23 cellular contexts compared by ENCODE assay signal in genomic region chr16:7722761-7723160, GRCh38.
DNase-seq lines count a peak whose midpoint lies in the region; ATAC-seq, FAIRE-seq and TF ChIP-seq lines count a peak whose summit lies in the region.
"Had no signal": no experiment of that assay in that cellular context is flagged by ENCODE, and none has a peak within 500 bp of the region (broad histone marks: within the 10 kb centered on the region; RNA-seq: fewer than 3 reads in every experiment).

No MANE protein-coding gene starts in this region.

- no peaks in the 10 kb centered on the region for H3K79me2 ChIP-seq in K562 (ENCODE audit: control insufficient read depth, insufficient read depth, low read length)

- 4% methylated on average over 4 of the region's 4 CpGs for whole genome bisulfite sequencing in K562 (ENCODE audit: insufficient coverage, low coverage, missing lambda C conversion rate)

- H3K4me3 ChIP-seq in Caco-2 (ENCODE audit: low read depth, low read length) (no peak overlapping the region), K562 (no peak overlapping the region), kidney (ENCODE audit: low read length in 2 of 2) (no peak overlapping the region)
- H3K4me3 ChIP-seq: A549, HAP-1 had no signal

- no peak for TF ChIP-seq EP300 in K562 (IDR thresholded peaks at IDR 0.05; ENCODE audit: low read length)

- in situ Hi-C loops in K562 (cut with MboI): no loop called here

- no peak for TF ChIP-seq POLR2A in K562 (conservative IDR thresholded peaks at IDR 0.05)

- no peaks in the 10 kb centered on the region for H3K36me3 ChIP-seq in Caco-2 (ENCODE audit: control insufficient read depth, insufficient read depth, low read length)
- no peaks in the 10 kb centered on the region for H3K36me3 ChIP-seq in K562 (ENCODE audit: control insufficient read depth, insufficient read depth, low read length)
- H3K36me3 ChIP-seq in kidney (ENCODE audit: control insufficient read depth in 1 of 2, insufficient read depth in 2 of 2, low read length in 2 of 2): no peaks in the 10 kb centered on the region
- H3K36me3 ChIP-seq: HAP-1 had no signal

- BruUV-seq in Caco-2 (replicated peaks; lab: Mats Ljungman, UMichigan) (no TSS peak), K562 (replicated peaks; lab: Mats Ljungman, UMichigan) (no TSS peak)

- H3K27ac ChIP-seq in K562 (ENCODE audit: extremely low read depth, low read depth, low read length): no peak overlapping the region
- no peak overlapping the region for H3K27ac ChIP-seq in kidney (ENCODE audit: low read depth in 2 of 2, low read length in 2 of 2)
- H3K27ac ChIP-seq: A549 had no signal

- no peak for TF ChIP-seq RAD21 in K562 (CRISPR knock-in tag; conservative IDR thresholded peaks at IDR 0.05 in 1 of 2, IDR thresholded peaks at IDR 0.05 in 1 of 2)

- no peaks in the 10 kb centered on the region for H3K9me1 ChIP-seq in K562 (ENCODE audit: control insufficient read depth, insufficient read depth, low read length)

- H3K9me3 ChIP-seq in Caco-2 (no peaks in the 10 kb centered on the region), K562 (replicated peaks; ENCODE audit: control insufficient read depth, insufficient read depth, low read depth, low read length) (no peaks in the 10 kb centered on the region), kidney (ENCODE audit: control insufficient read depth in 1 of 2, low read length in 2 of 2) (no peaks in the 10 kb centered on the region)
- H3K9me3 ChIP-seq: A549, HAP-1 had no signal

- POLR2A ChIA-PET in Caco-2 (lab: Charles Lee): interaction anchor here (0.6 kb wide), 1 partner anchor 475 kb away, joined by 4 read pairs; no protein-coding TSS in a partner anchor
- POLR2A ChIA-PET in K562 (lab: Yijun Ruan, JAX): interaction anchor here (1.4 kb wide), 1 partner anchor 12 kb away, joined by 3 read pairs; no protein-coding TSS in a partner anchor
- POLR2A ChIA-PET in T-cell (lab: Charles Lee): no interaction called here

- peak; percentile 42 to 65 for DNase-seq in Caco-2
- DNase-seq in K562 (ENCODE audit: extremely low read depth in 1 of 4, low spot score in 3 of 4): no peak
- peak; percentile 22 for DNase-seq in iPS-NIHi7 (ENCODE audit: extremely low spot score)
- DNase-seq in mucosa of gallbladder (ENCODE audit: low spot score): peak; percentile 36
- DNase-seq in T-cell: no peak
- DNase-seq in kidney: no peak
- DNase-seq: 8988T; C1 segment of cervical spinal cord; CD4-positive, alpha-beta memory T cell; COR-L47; DMS 273 treated with DMSO at 0.1 percent for 48 hours; DMS79; GF-D8; GOT3; HFFc6 had no signal

- no peak overlapping the region for H2AFZ ChIP-seq in K562 (ENCODE audit: low read depth, low read length)

- CTCF ChIA-PET in Caco-2 (lab: Charles Lee): interaction anchor here (0.7 kb wide), 1 partner anchor 17 kb away, joined by 3 read pairs; no protein-coding TSS in a partner anchor
- CTCF ChIA-PET in K562 (lab: Yijun Ruan, JAX; ENCODE audit: low intra/inter-chr PET ratio): no interaction called here
- CTCF ChIA-PET in T-cell (lab: Charles Lee): interaction anchor here in 1 of 2 donors (0.5 kb wide), 1 partner anchor 1444 kb away, joined by 4 read pairs; no protein-coding TSS in a partner anchor

- H3K9ac ChIP-seq in K562 (ENCODE audit: insufficient read depth in 1 of 2, low read depth in 2 of 2, low read length in 2 of 2) (no peak overlapping the region), kidney (ENCODE audit: low read length in 2 of 2) (no peak overlapping the region)

- TF ChIP-seq CTCF in Caco-2 (IDR thresholded peaks at IDR 0.05; ENCODE audit: insufficient read depth in 1 of 2, low read depth in 1 of 2, low read length in 1 of 2, severe bottlenecking in 1 of 2, unreplicated experiment in 1 of 2) (no peak), K562 (IDR thresholded peaks at IDR 0.05 in 2 of 3, conservative IDR thresholded peaks at IDR 0.05 in 1 of 3; ENCODE audit: insufficient read depth in 2 of 3, low read depth in 1 of 3, low read length in 3 of 3) (no peak), kidney (IDR thresholded peaks at IDR 0.05; ENCODE audit: borderline replicate concordance, extremely low read depth, insufficient read depth) (no peak)

- intact Hi-C loops in Caco-2 (cut with micrococcal nuclease; ENCODE audit: unreplicated experiment) (no loop called here), K562 (cut with micrococcal nuclease) (no loop called here), kidney (cut with DNase I) (no loop called here)

- no peaks in the 10 kb centered on the region for H3K27me3 Mint-ChIP-seq in Caco-2 (ENCODE audit: insufficient read depth, unreplicated experiment)
- no peaks in the 10 kb centered on the region for H3K27me3 Mint-ChIP-seq in T-cell
- H3K27me3 Mint-ChIP-seq: CD4-positive, alpha-beta memory T cell had no signal

- peaks cover 20% of the 10 kb centered on the region for H3K4me1 ChIP-seq in Caco-2
- no peaks in the 10 kb centered on the region for H3K4me1 ChIP-seq in K562 (replicated peaks in 1 of 2; ENCODE audit: control insufficient read depth in 2 of 2, insufficient read depth in 2 of 2, low read length in 2 of 2)
- H3K4me1 ChIP-seq in kidney (ENCODE audit: control insufficient read depth in 1 of 2, insufficient read depth in 1 of 2, low read depth in 1 of 2, low read length in 2 of 2): no peaks in the 10 kb centered on the region
- H3K4me1 ChIP-seq: A549, HAP-1 had no signal

- H3K4me2 ChIP-seq in K562 (ENCODE audit: insufficient read depth, low read length): no peak overlapping the region
- H3K4me2 ChIP-seq: A549 had no signal

- FAIRE-seq in K562 (lab: Jason Lieb, UNC) (no peak), kidney (lab: Jason Lieb, UNC) (no peak)
- FAIRE-seq: A549, D721Med, GM12891, GM18507, H54 had no signal

- H3K27me3 ChIP-seq in Caco-2 (replicated peaks; ENCODE audit: control insufficient read depth, insufficient read depth, low read length): no peaks in the 10 kb centered on the region
- H3K27me3 ChIP-seq in K562 (ENCODE audit: control insufficient read depth in 2 of 2, insufficient read depth in 2 of 2, low read length in 2 of 2): peaks cover 2 to 6% of the 10 kb centered on the region in 2 experiments; a peak in 2 of 5 replicates

- no peaks in the 10 kb centered on the region for H4K20me1 ChIP-seq in K562 (replicated peaks; ENCODE audit: control insufficient read depth, insufficient read depth, low read length)

- ATAC-seq in K562 (no peak), T-cell (replicated peaks in 1 of 4) (no peak), GM21526 (IDR thresholded peaks at IDR 0.05; ENCODE audit: low FRiP score, unreplicated experiment) (no peak), HG02885 (IDR thresholded peaks at IDR 0.05; ENCODE audit: poor library complexity, unreplicated experiment) (no peak)
- ATAC-seq: A549 had no signal

- no peaks in the 10 kb centered on the region for H3K9me3 Mint-ChIP-seq in Caco-2 (ENCODE audit: unreplicated experiment)
- H3K9me3 Mint-ChIP-seq in T-cell: peaks cover 0 to 10% (median 8%) of the 10 kb centered on the region in 3 donors

- H3K4me3 Mint-ChIP-seq in Caco-2 (ENCODE audit: unreplicated experiment): no peak overlapping the region
- H3K4me3 Mint-ChIP-seq in T-cell: no peak overlapping the region
- H3K4me3 Mint-ChIP-seq: CD4-positive, alpha-beta memory T cell; HFFc6 had no signal

- H3K27ac Mint-ChIP-seq in Caco-2 (ENCODE audit: unreplicated experiment) (peak overlapping the region; percentile 18), T-cell (no peak overlapping the region)
- H3K27ac Mint-ChIP-seq: CD4-positive, alpha-beta memory T cell; HFFc6 had no signal

- H3K4me1 Mint-ChIP-seq in Caco-2 (ENCODE audit: low read depth, unreplicated experiment) (peaks cover 7% of the 10 kb centered on the region), T-cell (no peaks in the 10 kb centered on the region)
- H3K4me1 Mint-ChIP-seq: CD4-positive, alpha-beta memory T cell had no signal

- H3K36me3 Mint-ChIP-seq in Caco-2 (ENCODE audit: insufficient read depth, unreplicated experiment) (no peaks in the 10 kb centered on the region), T-cell (no peaks in the 10 kb centered on the region)
- H3K36me3 Mint-ChIP-seq: CD4-positive, alpha-beta memory T cell had no signal

TF ChIP-seq in K562, 482 proteins besides CTCF, POLR2A, EP300 and RAD21:
- TF ChIP-seq STAT5B (CRISPR knock-in tag; IDR thresholded peaks at IDR 0.05): no peak
- TF ChIP-seq CCAR2 (IDR thresholded peaks at IDR 0.05; ENCODE audit: low read depth, low read length): no peak
- TF ChIP-seq MYBL2 (IDR thresholded peaks at IDR 0.05; ENCODE audit: low read depth): no peak
- TF ChIP-seq MYBL2 (CRISPR knock-in tag; IDR thresholded peaks at IDR 0.05; ENCODE audit: borderline replicate concordance): no peak
- TF ChIP-seq TCF15 (CRISPR knock-in tag; IDR thresholded peaks at IDR 0.05): no peak
- TF ChIP-seq POLR2G (IDR thresholded peaks at IDR 0.05; ENCODE audit: low read depth, low read length): no peak
- TF ChIP-seq IRF2 (CRISPR knock-in tag; IDR thresholded peaks at IDR 0.05): no peak
- TF ChIP-seq USF2 (CRISPR knock-in tag; IDR thresholded peaks at IDR 0.05): no peak
- TF ChIP-seq HMBOX1 (IDR thresholded peaks at IDR 0.05): peak; percentile 85

Comparison
In these comparisons a context has a peak if more than half of its experiments do, and no peak if none do; other contexts are left out.
1. DNase-seq: peak in Caco-2 (2 of 2), iPS-NIHi7 (single experiment) and mucosa of gallbladder (single experiment); none in K562 (0 of 4), T-cell (0 of 34) and kidney (single experiment).
2. POLR2A ChIA-PET loops: an anchor here in Caco-2 (0.6 kb wide) and K562 (1.4 kb wide); none called in T-cell.